1 cellular context compared by ENCODE assay signal in genomic region chr22:39773976-39774539, GRCh38.
TF ChIP-seq lines count a peak whose summit lies in the region.

No MANE protein-coding gene starts in this region.

TF ChIP-seq in K562, 482 proteins besides CTCF, POLR2A, EP300 and RAD21 (continued from another document):
- TF ChIP-seq IRF1 (CRISPR knock-in tag; IDR thresholded peaks at IDR 0.05; ENCODE audit: borderline replicate concordance), result no peak
- no peak for TF ChIP-seq HDAC3 (IDR thresholded peaks at IDR 0.05; ENCODE audit: borderline replicate concordance, partially characterized antibody)
- peak; percentile 40 for TF ChIP-seq SMARCA4 (IDR thresholded peaks at IDR 0.05)
- TF ChIP-seq FOXK1 (CRISPR knock-in tag; IDR thresholded peaks at IDR 0.05; ENCODE audit: borderline replicate concordance), result no peak
- no peak for TF ChIP-seq HMG20A (CRISPR knock-in tag; conservative IDR thresholded peaks at IDR 0.05)
- no peak for TF ChIP-seq CBX5 (IDR thresholded peaks at IDR 0.05; ENCODE audit: borderline replicate concordance, low read depth)
- TF ChIP-seq, protein P1, sequence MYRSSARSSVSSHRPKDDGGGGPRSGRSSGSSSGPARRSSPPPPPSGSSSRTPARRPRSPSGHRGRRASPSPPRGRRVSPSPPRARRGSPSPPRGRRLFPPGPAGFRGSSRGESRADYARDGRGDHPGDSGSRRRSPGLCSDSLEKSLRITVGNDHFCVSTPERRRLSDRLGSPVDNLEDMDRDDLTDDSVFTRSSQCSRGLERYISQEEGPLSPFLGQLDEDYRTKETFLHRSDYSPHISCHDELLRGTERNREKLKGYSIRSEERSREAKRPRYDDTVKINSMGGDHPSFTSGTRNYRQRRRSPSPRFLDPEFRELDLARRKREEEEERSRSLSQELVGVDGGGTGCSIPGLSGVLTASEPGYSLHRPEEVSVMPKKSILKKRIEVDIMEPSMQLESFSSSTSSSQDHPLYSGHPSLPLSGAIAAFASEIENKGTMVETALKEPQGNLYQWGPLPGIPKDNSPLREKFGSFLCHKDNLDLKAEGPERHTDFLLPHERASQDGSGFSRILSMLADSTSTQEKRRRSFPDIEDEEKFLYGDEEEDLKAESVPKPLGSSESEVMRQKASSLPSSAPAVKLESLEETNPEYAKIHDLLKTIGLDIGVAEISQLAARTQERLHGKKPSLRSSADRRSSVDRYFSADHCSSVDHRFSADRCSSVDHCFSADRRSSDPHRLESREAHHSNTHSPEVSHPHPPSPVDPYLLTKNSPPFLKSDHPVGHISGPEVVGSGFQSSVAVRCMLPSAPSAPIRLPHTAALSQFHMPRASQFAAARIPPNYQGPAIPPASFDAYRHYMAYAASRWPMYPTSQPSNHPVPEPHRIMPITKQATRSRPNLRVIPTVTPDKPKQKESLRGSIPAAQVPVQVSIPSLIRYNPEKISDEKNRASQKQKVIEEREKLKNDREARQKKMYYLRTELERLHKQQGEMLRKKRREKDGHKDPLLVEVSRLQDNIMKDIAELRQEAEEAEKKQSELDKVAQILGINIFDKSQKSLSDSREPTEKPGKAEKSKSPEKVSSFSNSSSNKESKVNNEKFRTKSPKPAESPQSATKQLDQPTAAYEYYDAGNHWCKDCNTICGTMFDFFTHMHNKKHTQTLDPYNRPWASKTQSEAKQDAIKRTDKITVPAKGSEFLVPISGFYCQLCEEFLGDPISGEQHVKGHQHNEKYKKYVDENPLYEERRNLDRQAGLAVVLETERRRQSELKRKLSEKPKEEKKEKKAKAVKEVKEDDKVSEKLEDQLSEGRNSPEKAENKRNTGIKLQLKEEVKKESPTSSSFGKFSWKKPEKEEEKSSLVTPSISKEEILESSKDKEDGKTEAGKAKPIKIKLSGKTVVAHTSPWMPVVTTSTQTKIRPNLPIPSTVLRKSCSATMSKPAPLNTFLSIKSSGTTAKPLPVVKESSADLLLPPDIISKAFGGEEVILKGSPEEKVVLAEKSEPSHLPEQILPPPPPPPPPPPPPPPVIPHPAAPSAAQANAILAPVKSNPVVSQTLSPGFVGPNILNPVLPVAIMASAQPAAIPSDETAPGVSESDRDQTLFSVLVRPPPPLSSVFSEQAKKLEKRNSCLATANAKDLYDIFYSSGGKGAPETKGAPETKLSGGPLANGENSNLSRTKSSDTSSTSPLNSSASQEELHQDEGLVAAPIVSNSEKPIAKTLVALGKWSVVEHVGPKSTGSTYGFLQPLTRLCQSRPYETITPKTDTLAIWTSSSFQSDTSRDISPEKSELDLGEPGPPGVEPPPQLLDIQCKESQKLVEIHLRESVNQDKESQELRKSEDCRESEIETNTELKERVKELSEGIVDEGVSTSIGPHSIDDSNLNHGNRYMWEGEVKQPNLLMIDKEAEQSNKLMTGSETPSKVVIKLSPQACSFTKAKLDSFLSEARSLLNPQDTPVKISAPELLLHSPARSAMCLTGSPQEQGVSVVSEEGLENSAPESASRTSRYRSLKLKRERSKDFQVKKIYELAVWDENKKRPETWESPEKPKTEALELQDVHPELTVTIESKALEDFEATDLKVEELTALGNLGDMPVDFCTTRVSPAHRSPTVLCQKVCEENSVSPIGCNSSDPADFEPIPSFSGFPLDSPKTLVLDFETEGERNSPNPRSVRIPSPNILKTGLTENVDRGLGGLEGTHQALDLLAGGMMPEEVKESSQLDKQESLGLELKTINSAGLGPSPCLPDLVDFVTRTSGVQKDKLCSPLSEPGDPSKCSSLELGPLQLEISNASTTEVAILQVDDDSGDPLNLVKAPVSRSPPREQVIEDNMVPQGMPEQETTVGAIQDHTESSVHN (IDR thresholded peaks at IDR 0.05; ENCODE audit: borderline replicate concordance in 1 of 2, low read depth in 1 of 2), result 0 out of 4 replicates have a peak, but pooled peaks of 1 of the 2 experiments have one; percentile 27
- TF ChIP-seq SAFB2 (IDR thresholded peaks at IDR 0.05; ENCODE audit: borderline replicate concordance, low read depth, low read length, severe bottlenecking), result no peak
- TF ChIP-seq, protein P2, sequence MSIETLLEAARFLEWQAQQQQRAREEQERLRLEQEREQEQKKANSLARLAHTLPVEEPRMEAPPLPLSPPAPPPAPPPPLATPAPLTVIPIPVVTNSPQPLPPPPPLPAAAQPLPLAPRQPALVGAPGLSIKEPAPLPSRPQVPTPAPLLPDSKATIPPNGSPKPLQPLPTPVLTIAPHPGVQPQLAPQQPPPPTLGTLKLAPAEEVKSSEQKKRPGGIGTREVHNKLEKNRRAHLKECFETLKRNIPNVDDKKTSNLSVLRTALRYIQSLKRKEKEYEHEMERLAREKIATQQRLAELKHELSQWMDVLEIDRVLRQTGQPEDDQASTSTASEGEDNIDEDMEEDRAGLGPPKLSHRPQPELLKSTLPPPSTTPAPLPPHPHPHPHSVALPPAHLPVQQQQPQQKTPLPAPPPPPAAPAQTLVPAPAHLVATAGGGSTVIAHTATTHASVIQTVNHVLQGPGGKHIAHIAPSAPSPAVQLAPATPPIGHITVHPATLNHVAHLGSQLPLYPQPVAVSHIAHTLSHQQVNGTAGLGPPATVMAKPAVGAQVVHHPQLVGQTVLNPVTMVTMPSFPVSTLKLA (conservative IDR thresholded peaks at IDR 0.05), result 0 out of 4 replicates have a peak, but pooled peaks of 1 of the 2 experiments have one; percentile 17
- no peak for TF ChIP-seq CSDE1 (IDR thresholded peaks at IDR 0.05)
- no peak for TF ChIP-seq ZNF584 (CRISPR knock-in tag; IDR thresholded peaks at IDR 0.05; ENCODE audit: low read depth)
- TF ChIP-seq POLR3G (IDR thresholded peaks at IDR 0.05; ENCODE audit: extremely low read depth, insufficient read length, insufficient replicate concordance), result no peak
- peak; percentile 80; the same call in 1 of the 2 replicates for TF ChIP-seq RNF2 (IDR thresholded peaks at IDR 0.05)
- TF ChIP-seq, protein P3, sequence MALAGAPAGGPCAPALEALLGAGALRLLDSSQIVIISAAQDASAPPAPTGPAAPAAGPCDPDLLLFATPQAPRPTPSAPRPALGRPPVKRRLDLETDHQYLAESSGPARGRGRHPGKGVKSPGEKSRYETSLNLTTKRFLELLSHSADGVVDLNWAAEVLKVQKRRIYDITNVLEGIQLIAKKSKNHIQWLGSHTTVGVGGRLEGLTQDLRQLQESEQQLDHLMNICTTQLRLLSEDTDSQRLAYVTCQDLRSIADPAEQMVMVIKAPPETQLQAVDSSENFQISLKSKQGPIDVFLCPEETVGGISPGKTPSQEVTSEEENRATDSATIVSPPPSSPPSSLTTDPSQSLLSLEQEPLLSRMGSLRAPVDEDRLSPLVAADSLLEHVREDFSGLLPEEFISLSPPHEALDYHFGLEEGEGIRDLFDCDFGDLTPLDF (CRISPR knock-in tag; IDR thresholded peaks at IDR 0.05), result no peak
- TF ChIP-seq KLF13 (tag; IDR thresholded peaks at IDR 0.05; ENCODE audit: borderline replicate concordance, low read depth), result no peak
- no peak for TF ChIP-seq HCFC1 (IDR thresholded peaks at IDR 0.05; ENCODE audit: low read depth, low read length)
- no peak for TF ChIP-seq RCOR1 (IDR thresholded peaks at IDR 0.05; ENCODE audit: borderline replicate concordance in 1 of 2, low read depth in 2 of 2, low read length in 2 of 2)
- TF ChIP-seq, protein P4, sequence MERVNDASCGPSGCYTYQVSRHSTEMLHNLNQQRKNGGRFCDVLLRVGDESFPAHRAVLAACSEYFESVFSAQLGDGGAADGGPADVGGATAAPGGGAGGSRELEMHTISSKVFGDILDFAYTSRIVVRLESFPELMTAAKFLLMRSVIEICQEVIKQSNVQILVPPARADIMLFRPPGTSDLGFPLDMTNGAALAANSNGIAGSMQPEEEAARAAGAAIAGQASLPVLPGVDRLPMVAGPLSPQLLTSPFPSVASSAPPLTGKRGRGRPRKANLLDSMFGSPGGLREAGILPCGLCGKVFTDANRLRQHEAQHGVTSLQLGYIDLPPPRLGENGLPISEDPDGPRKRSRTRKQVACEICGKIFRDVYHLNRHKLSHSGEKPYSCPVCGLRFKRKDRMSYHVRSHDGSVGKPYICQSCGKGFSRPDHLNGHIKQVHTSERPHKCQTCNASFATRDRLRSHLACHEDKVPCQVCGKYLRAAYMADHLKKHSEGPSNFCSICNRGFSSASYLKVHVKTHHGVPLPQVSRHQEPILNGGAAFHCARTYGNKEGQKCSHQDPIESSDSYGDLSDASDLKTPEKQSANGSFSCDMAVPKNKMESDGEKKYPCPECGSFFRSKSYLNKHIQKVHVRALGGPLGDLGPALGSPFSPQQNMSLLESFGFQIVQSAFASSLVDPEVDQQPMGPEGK (CRISPR knock-in tag; IDR thresholded peaks at IDR 0.05; ENCODE audit: borderline replicate concordance), result no peak
- no peak for TF ChIP-seq NFXL1 (CRISPR knock-in tag; IDR thresholded peaks at IDR 0.05)
